ENCODE assay signal across 10 cellular contexts in the genomic region with DNA sequence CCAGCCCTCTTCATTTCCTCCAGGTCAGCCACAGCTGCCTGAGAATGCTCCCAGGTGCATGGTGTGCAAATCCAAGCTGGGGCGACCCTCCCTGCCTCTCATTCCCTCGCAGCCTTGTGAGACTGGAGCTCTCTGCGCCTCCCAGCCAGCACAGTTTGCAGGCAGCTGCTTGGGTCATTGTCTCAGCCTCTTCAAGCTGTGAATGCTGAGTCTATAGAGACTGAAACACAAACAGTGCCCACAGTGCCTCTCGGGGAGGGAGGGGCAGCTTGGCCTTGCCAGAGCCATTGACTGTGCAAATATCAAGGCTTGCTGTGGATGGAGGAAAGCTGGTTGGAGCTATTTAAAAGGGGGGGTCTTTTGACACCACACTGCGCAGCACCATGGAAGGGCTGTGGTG. TPM values are rescaled to one million over a fixed set of nuclear protein-coding genes. Genes with fewer than 3 reads are reported as not detected.
A peak's percentile ranks its signal among the peaks of the same experiment; 100 is the strongest.
DNase-seq lines count a peak whose midpoint lies in the region; ATAC-seq and TF ChIP-seq lines count a peak whose summit lies in the region.
"Had no signal": no experiment of that assay in that cellular context is flagged by ENCODE, and none has a peak within 500 bp of the region (broad histone marks: within the 10 kb centered on the region; RNA-seq: fewer than 3 reads in every experiment).

No MANE protein-coding gene starts in this region.

- H3K4me3 ChIP-seq in trophoblast cell (ENCODE audit: low read depth, low read length) (no peak overlapping the region), lower leg skin (ENCODE audit: low read depth, poor library complexity, severe bottlenecking) (no peak overlapping the region)

- intact Hi-C loops in lower leg skin (cut with DNase I; ENCODE audit: low total_unique reads), result loop anchor here (10.0 kb wide), 1 partner anchor 49 kb away; no protein-coding TSS in a partner anchor

- H2BK12ac ChIP-seq in trophoblast cell (ENCODE audit: low read length), result peak overlapping the region; percentile 12

- H2BK120ac ChIP-seq in trophoblast cell (ENCODE audit: insufficient read depth, low read length, poor library complexity), result no peak overlapping the region

- peak overlapping the region; percentile 0; the same call in 1 of the 2 replicates for H3K4me3 Mint-ChIP-seq in HFFc6

- no peaks in the 10 kb centered on the region for H3K27me3 ChIP-seq in trophoblast cell (ENCODE audit: insufficient read depth, low read length)

- peaks cover 94% of the 10 kb centered on the region for H3K4me1 Mint-ChIP-seq in HFFc6 (ENCODE audit: low read depth)

- H2AK5ac ChIP-seq in trophoblast cell (ENCODE audit: low read length), result peak overlapping the region; percentile 20

- H2BK5ac ChIP-seq in trophoblast cell (ENCODE audit: low read depth, low read length, poor library complexity), result no peak overlapping the region

- H3K14ac ChIP-seq in trophoblast cell (ENCODE audit: low read length), result peak overlapping the region; percentile 33

- no peak overlapping the region for H3K27ac ChIP-seq in trophoblast cell (ENCODE audit: low read depth, low read length)
- H3K27ac ChIP-seq: neutrophil had no signal

- TF ChIP-seq POLR2A in lower leg skin (IDR thresholded peaks at IDR 0.05), result no peak

- H3K4me2 ChIP-seq in trophoblast cell (ENCODE audit: low read length), result no peak overlapping the region

- peaks cover 15% of the 10 kb centered on the region for H3K79me1 ChIP-seq in trophoblast cell (ENCODE audit: low read length)

- peaks cover 54 to 67% of the 10 kb centered on the region in 2 experiments for H3K4me1 ChIP-seq in trophoblast cell (ENCODE audit: control insufficient read depth in 1 of 2, insufficient read depth in 2 of 2, low read length in 2 of 2)

- H3K9ac ChIP-seq in trophoblast cell (ENCODE audit: low read length), result no peak overlapping the region

- peaks cover 9 to 13% of the 10 kb centered on the region in 2 experiments for H3K36me3 ChIP-seq in trophoblast cell (ENCODE audit: control insufficient read depth in 1 of 2, insufficient read depth in 2 of 2, low read length in 2 of 2)
- H3K36me3 ChIP-seq: neutrophil had no signal

- H4K8ac ChIP-seq in trophoblast cell (ENCODE audit: low read depth, low read length), result no peak overlapping the region

- no peak overlapping the region for H3K23ac ChIP-seq in trophoblast cell (ENCODE audit: low read length)

- H3K79me2 ChIP-seq in trophoblast cell (ENCODE audit: control insufficient read depth, insufficient read depth, low read length, poor library complexity), result peaks cover 25% of the 10 kb centered on the region

- peaks cover 2% of the 10 kb centered on the region for H3K27me3 Mint-ChIP-seq in HFFc6 (ENCODE audit: insufficient read depth)

- H3K9me3 Mint-ChIP-seq in HFFc6, result no peaks in the 10 kb centered on the region

- no peak overlapping the region for H4K12ac ChIP-seq in trophoblast cell (ENCODE audit: low read depth, low read length)

- H2AFZ ChIP-seq in trophoblast cell (ENCODE audit: insufficient read depth, low read length, poor library complexity), result no peak overlapping the region

- H3K4ac ChIP-seq in trophoblast cell (ENCODE audit: low read depth, low read length), result peak overlapping the region; percentile 34

- no peak for ATAC-seq in HG03108 (IDR thresholded peaks at IDR 0.05; ENCODE audit: unreplicated experiment)

- peak overlapping the region; percentile 2 for H4K91ac ChIP-seq in trophoblast cell (ENCODE audit: low read depth, low read length)

- no peak for DNase-seq in HFFc6
- DNase-seq in NCI-H69 (lab: John Stamatoyannopoulos, UW), result peak; percentile 100
- peak; percentile 79 for DNase-seq in globus pallidus (ENCODE audit: low spot score)
- DNase-seq in trophoblast cell, result no peak
- no peak for DNase-seq in islet precursor cell
- DNase-seq in OCI-M2 (lab: John Stamatoyannopoulos, UW; ENCODE audit: unreplicated experiment), result no peak
- no peak for DNase-seq in lower leg skin (ENCODE audit: low spot score in 2 of 2)
- DNase-seq: activated T-cell treated with anti-CD3 and anti-CD28 coated beads, Interleukin-2, amount 50 U/mL, for 48 hours had no signal

- H3K36me3 Mint-ChIP-seq in HFFc6 (ENCODE audit: low read depth), result peaks cover 12% of the 10 kb centered on the region; the same call in 1 of the 2 replicates

- no CpG with 5 or more reads among the region's 5 CpGs for WGBS in trophoblast cell (ENCODE audit: extremely low coverage, insufficient coverage, insufficient read length)
- WGBS in lower leg skin, 2 donors, result 49 to 61% methylated on average over 5 of the region's 5 CpGs

- H3K9me3 ChIP-seq in trophoblast cell (ENCODE audit: insufficient read depth, low read depth, low read length), result no peaks in the 10 kb centered on the region
- H3K9me3 ChIP-seq: neutrophil had no signal

- peak overlapping the region; percentile 47 for H3K18ac ChIP-seq in trophoblast cell (ENCODE audit: low read length)

- peak overlapping the region; percentile 60 for H3K27ac Mint-ChIP-seq in HFFc6

- TF ChIP-seq CTCF in HFFc6 (IDR thresholded peaks at IDR 0.05), result no peak
- no peak for TF ChIP-seq CTCF in lower leg skin (IDR thresholded peaks at IDR 0.05)

RNA-seq across cellular contexts. Expression of a gene that starts 10.6 kb away (rescaled TPM):
- 10 to 100 TPM; 20.9 to 29.9 (median 28.1) TPM for total RNA-seq in HFFc6 (2021; fragmentation: NEBNext Ultra II Directional; extraction: Animal tissue kit (Norgen Biotek cat#: 25700))
- 35.3 and 35.7 TPM in 2 replicates for polyA plus RNA-seq in trophoblast cell (2013)
- total RNA-seq in lower leg skin, result 10 to 100 TPM; 27.4 to 44.2 (median 36.9) TPM

Comparison
In these comparisons a context has a peak if more than half of its experiments do, and no peak if none do; other contexts are left out.
1. DNase-seq: peak in NCI-H69 (single experiment) and globus pallidus (single experiment); none in HFFc6 (single experiment), trophoblast cell (0 of 2), islet precursor cell (single experiment), OCI-M2 (single experiment) and lower leg skin (0 of 2).